ENCODE assay signal across 8 cellular contexts in the genomic region with DNA sequence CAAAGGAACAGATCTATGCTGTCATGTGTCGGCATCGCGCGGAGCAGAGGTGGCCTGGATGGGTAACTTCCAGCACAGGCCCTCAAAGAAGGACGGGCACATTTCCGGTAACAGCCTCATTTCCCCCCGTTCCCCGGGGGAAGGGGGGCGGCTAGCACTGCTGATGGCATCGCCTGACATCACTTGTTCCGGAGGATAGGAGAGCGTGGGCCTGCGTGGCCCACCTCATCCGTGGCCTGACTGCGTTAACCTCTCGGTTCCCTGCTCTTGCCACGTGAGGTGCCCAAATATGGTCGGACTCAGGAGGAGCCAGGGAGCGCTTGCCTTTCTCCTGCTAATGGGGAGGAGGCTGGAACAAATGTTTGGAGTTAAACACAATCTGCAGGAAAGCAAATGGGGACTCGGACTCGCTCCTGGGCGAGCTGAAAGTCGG. TPM values are rescaled to one million over a fixed set of nuclear protein-coding genes. Genes with fewer than 3 reads are reported as not detected.
A peak's percentile ranks its signal among the peaks of the same experiment; 100 is the strongest.
DNase-seq lines count a peak whose midpoint lies in the region; ATAC-seq and TF ChIP-seq lines count a peak whose summit lies in the region.

TSS of gene AKAP12 (plus strand) at position 365 of the 433 bp plus-strand sequence. CDS start 596 bp downstream, outside the sequence.

- H3K4me1 Mint-ChIP-seq in activated naive CD8-positive, alpha-beta T cell treated with anti-CD3 and anti-CD28 coated beads for 36 hours: peaks cover 8% of the 10 kb centered on the region

- H3K36me3 ChIP-seq in HEK293 (ENCODE audit: control insufficient read depth in 2 of 2, insufficient read depth in 1 of 2, low read length in 2 of 2) (no peaks in the 10 kb centered on the region), parathyroid adenoma (ENCODE audit: control insufficient read depth, insufficient read depth, low read length) (no peaks in the 10 kb centered on the region)

- peaks cover 78% of the 10 kb centered on the region for H3K27me3 Mint-ChIP-seq in activated naive CD8-positive, alpha-beta T cell treated with anti-CD3 and anti-CD28 coated beads for 36 hours

- H3K9me3 ChIP-seq in HEK293 (ENCODE audit: control insufficient read depth, insufficient read depth, low read depth, low read length) (no peaks in the 10 kb centered on the region), parathyroid adenoma (ENCODE audit: control insufficient read depth, low read length) (no peaks in the 10 kb centered on the region)

- POLR2A ChIA-PET in HEK293 (lab: Yijun Ruan, JAX): interaction anchor here (0.6 to 1.5 kb wide), 5 partner anchors 8 to 151 kb away, joined by 3 to 11 read pairs (median 4); no protein-coding TSS in a partner anchor

- H3K4me3 Mint-ChIP-seq in activated naive CD8-positive, alpha-beta T cell treated with anti-CD3 and anti-CD28 coated beads for 36 hours: peak within 1 kb of the TSS; percentile 82

- no peaks in the 10 kb centered on the region for H3K9me3 Mint-ChIP-seq in activated naive CD8-positive, alpha-beta T cell treated with anti-CD3 and anti-CD28 coated beads for 36 hours

- no peaks in the 10 kb centered on the region for H3K27me3 ChIP-seq in parathyroid adenoma (ENCODE audit: control insufficient read depth, insufficient read depth, low read length)

- H3K9ac ChIP-seq in parathyroid adenoma: no peak within 1 kb of the TSS

- no peaks in the 10 kb centered on the region for H3K79me2 ChIP-seq in parathyroid adenoma

- H2AFZ ChIP-seq in parathyroid adenoma: peak within 1 kb of the TSS; percentile 59

- H3K4me3 ChIP-seq in HEK293 (ENCODE audit: low read depth, low read length) (peak within 1 kb of the TSS; percentile 67), parathyroid adenoma (ENCODE audit: low read depth, low read length) (peak within 1 kb of the TSS; percentile 39)

- peak; percentile 27 for DNase-seq in activated naive CD8-positive, alpha-beta T cell treated with anti-CD3 and anti-CD28 coated beads for 36 hours
- DNase-seq in cardiac septum (ENCODE audit: low spot score) (no peak), retina (no peak), T1000 (lab: John Stamatoyannopoulos, UW) (no peak)

- peak within 1 kb of the TSS; percentile 42 for H3K27ac Mint-ChIP-seq in activated naive CD8-positive, alpha-beta T cell treated with anti-CD3 and anti-CD28 coated beads for 36 hours

- TF ChIP-seq CTCF in HEK293 (tag by site-specific recombination; IDR thresholded peaks at IDR 0.05): no peak
- no peak for TF ChIP-seq CTCF in parathyroid adenoma (IDR thresholded peaks at IDR 0.05)

- CTCF ChIA-PET in HEK293 (lab: Yijun Ruan, JAX): interaction anchor here (0.6 to 5.3 kb wide), 3 partner anchors 71 to 237 kb away, joined by 3 to 34 read pairs (median 3); no protein-coding TSS in a partner anchor

- peak within 1 kb of the TSS; percentile 64 for H3K4me2 ChIP-seq in parathyroid adenoma (ENCODE audit: low read length)

- H3K4me1 ChIP-seq in HEK293 (ENCODE audit: control insufficient read depth, insufficient read depth, low read length) (peaks cover 9% of the 10 kb centered on the region; the same call in 1 of the 2 replicates), parathyroid adenoma (no peaks in the 10 kb centered on the region)

- no peaks in the 10 kb centered on the region for H3K36me3 Mint-ChIP-seq in activated naive CD8-positive, alpha-beta T cell treated with anti-CD3 and anti-CD28 coated beads for 36 hours

- ATAC-seq in HG02981 (IDR thresholded peaks at IDR 0.05; ENCODE audit: unreplicated experiment): no peak
- ATAC-seq in activated CD4-positive, CD25-positive, alpha-beta regulatory T cell treated with anti-CD3 and anti-CD28 coated beads, Interleukin-2, amount 50 U/mL, for 24 hours: no peak

- intact Hi-C loops in cardiac septum (cut with DNase I): loop anchor here (2.0 to 5.0 kb wide), 2 partner anchors 85 to 227 kb away; no protein-coding TSS in a partner anchor

- H3K27ac ChIP-seq in HEK293 (ENCODE audit: extremely low read depth, low read depth, low read length): peak within 1 kb of the TSS; percentile 64; the same call in 1 of the 2 replicates
- H3K27ac ChIP-seq in parathyroid adenoma: peak within 1 kb of the TSS; percentile 25

TF ChIP-seq in HEK293, 187 proteins besides CTCF, POLR2A, EP300 and RAD21:
- TF ChIP-seq ZNF600 (tag by site-specific recombination; IDR thresholded peaks at IDR 0.05) (peak; percentile 89), PRDM6 (tag by site-specific recombination; IDR thresholded peaks at IDR 0.05) (no peak), ZFHX2 (tag by site-specific recombination; conservative IDR thresholded peaks at IDR 0.05) (no peak), TRIM28 (IDR thresholded peaks at IDR 0.05; ENCODE audit: borderline replicate concordance, low read length) (0 out of 2 replicates have a peak, but pooled peaks have one; percentile 41), ZNF341 (tag by site-specific recombination; IDR thresholded peaks at IDR 0.05; ENCODE audit: low read depth) (peak; percentile 58; the same call in 1 of the 2 replicates)

RNA-seq across cellular contexts. Expression of gene AKAP12, which starts in this region (rescaled TPM):
- total RNA-seq in activated naive CD8-positive, alpha-beta T cell treated with anti-CD3 and anti-CD28 coated beads for 36 hours: 1 to 10 TPM; 1.8 to 2.3 TPM
- 15.4 TPM for total RNA-seq in cardiac septum
